1 cellular context compared by ENCODE assay signal in genomic region chr3:179558742-179559364, GRCh38.
TF ChIP-seq lines count a peak whose summit lies in the region.

No MANE protein-coding gene starts in this region.

TF ChIP-seq in endothelial cell of umbilical vein, 7 proteins besides CTCF, POLR2A, EP300 and RAD21:
- TF ChIP-seq JUN (IDR thresholded peaks at IDR 0.05; ENCODE audit: borderline replicate concordance, insufficient read depth, insufficient read length, low read depth) (no peak), MAX (IDR thresholded peaks at IDR 0.05; ENCODE audit: insufficient read depth, insufficient read length) (no peak), FOS (IDR thresholded peaks at IDR 0.05; ENCODE audit: borderline replicate concordance, insufficient read depth, low read length) (no peak), MYC (IDR thresholded peaks at IDR 0.05; ENCODE audit: low read depth, low read length) (no peak), GATA2 (IDR thresholded peaks at IDR 0.05; ENCODE audit: insufficient read depth, insufficient read length, low read depth, low read length) (no peak), EZH2 (IDR thresholded peaks at IDR 0.05; ENCODE audit: borderline replicate concordance, low read depth, low read length, severe bottlenecking) (no peak), POLR2AphosphoS5 (IDR thresholded peaks at IDR 0.05; ENCODE audit: insufficient read depth, low read depth, low read length) (no peak)
